Comparison of ENCODE assay signal across 9 cellular contexts in genomic region chr11:96162816-96163499, GRCh38.
DNase-seq lines count a peak whose midpoint lies in the region; ATAC-seq, FAIRE-seq and TF ChIP-seq lines count a peak whose summit lies in the region.
"Had no signal": no experiment of that assay in that cellular context is flagged by ENCODE, and none has a peak within 500 bp of the region (broad histone marks: within the 10 kb centered on the region; RNA-seq: fewer than 3 reads in every experiment).

No MANE protein-coding gene starts in this region.

- TF ChIP-seq POLR2A in suprapubic skin (IDR thresholded peaks at IDR 0.05): no peak

- peaks cover 74% of the 10 kb centered on the region for H3K4me1 Mint-ChIP-seq in brain
- H3K4me1 Mint-ChIP-seq in stimulated activated memory B cell treated with anti-CD40 and anti-IgM and Interleukin-4, amounts not matched to agents 10 μg/mL and 1 μg/mL and 100 μg/mL, for 72 hours: peaks cover 32% of the 10 kb centered on the region

- in situ Hi-C loops in KBM-7 (cut with MboI; ENCODE audit: low pct_unique_long_range_greater_than_20kb, low sequenced_read_pairs): no loop called here

- peak; percentile 31 for FAIRE-seq in HTR-8/SVneo (lab: Jason Lieb, UNC)

- no peaks in the 10 kb centered on the region for H3K9me3 Mint-ChIP-seq in brain
- H3K9me3 Mint-ChIP-seq in stimulated activated memory B cell treated with anti-CD40 and anti-IgM and Interleukin-4, amounts not matched to agents 10 μg/mL and 1 μg/mL and 100 μg/mL, for 72 hours: no peaks in the 10 kb centered on the region
- H3K9me3 Mint-ChIP-seq: activated naive CD8-positive, alpha-beta T cell treated with anti-CD3 and anti-CD28 coated beads, Interleukin-2, amount 50 U/mL, for 24 hours had no signal

- DNase-seq in HTR-8/SVneo (ENCODE audit: insufficient read length, low spot score) (no peak), iris pigment epithelial cell (ENCODE audit: low read depth) (peak; percentile 95), suprapubic skin (ENCODE audit: low spot score in 2 of 2) (no peak), KBM-7 (no peak)
- DNase-seq: activated naive CD8-positive, alpha-beta T cell treated with anti-CD3 and anti-CD28 coated beads, Interleukin-2, amount 50 U/mL, for 24 hours had no signal

- no peaks in the 10 kb centered on the region for H3K9me3 ChIP-seq in suprapubic skin

- no peaks in the 10 kb centered on the region for H3K36me3 ChIP-seq in suprapubic skin

- TF ChIP-seq CTCF in brain (conservative IDR thresholded peaks at IDR 0.05) (no peak), suprapubic skin (IDR thresholded peaks at IDR 0.05) (no peak)

- no peak for TF ChIP-seq EP300 in suprapubic skin (IDR thresholded peaks at IDR 0.05)

- no peaks in the 10 kb centered on the region for H3K36me3 Mint-ChIP-seq in brain
- peaks cover 6% of the 10 kb centered on the region for H3K36me3 Mint-ChIP-seq in stimulated activated memory B cell treated with anti-CD40 and anti-IgM and Interleukin-4, amounts not matched to agents 10 μg/mL and 1 μg/mL and 100 μg/mL, for 72 hours

- no peaks in the 10 kb centered on the region for H3K27me3 Mint-ChIP-seq in brain
- H3K27me3 Mint-ChIP-seq in stimulated activated memory B cell treated with anti-CD40 and anti-IgM and Interleukin-4, amounts not matched to agents 10 μg/mL and 1 μg/mL and 100 μg/mL, for 72 hours: no peaks in the 10 kb centered on the region
- H3K27me3 Mint-ChIP-seq: activated naive CD8-positive, alpha-beta T cell treated with anti-CD3 and anti-CD28 coated beads, Interleukin-2, amount 50 U/mL, for 24 hours had no signal

- peaks cover 52% of the 10 kb centered on the region for H3K4me1 ChIP-seq in suprapubic skin

- no peaks in the 10 kb centered on the region for H3K27me3 ChIP-seq in suprapubic skin

- peak overlapping the region; percentile 3 to 68 (median 39) for H3K27ac Mint-ChIP-seq in brain
- H3K27ac Mint-ChIP-seq in stimulated activated memory B cell treated with anti-CD40 and anti-IgM and Interleukin-4, amounts not matched to agents 10 μg/mL and 1 μg/mL and 100 μg/mL, for 72 hours: no peak overlapping the region
- H3K27ac Mint-ChIP-seq: activated naive CD8-positive, alpha-beta T cell treated with anti-CD3 and anti-CD28 coated beads, Interleukin-2, amount 50 U/mL, for 24 hours had no signal

- no peak overlapping the region for H3K4me3 Mint-ChIP-seq in brain
- H3K4me3 Mint-ChIP-seq in stimulated activated memory B cell treated with anti-CD40 and anti-IgM and Interleukin-4, amounts not matched to agents 10 μg/mL and 1 μg/mL and 100 μg/mL, for 72 hours: no peak overlapping the region
- H3K4me3 Mint-ChIP-seq: activated naive CD8-positive, alpha-beta T cell treated with anti-CD3 and anti-CD28 coated beads, Interleukin-2, amount 50 U/mL, for 24 hours had no signal

- ATAC-seq in stimulated activated memory B cell treated with anti-CD40 and anti-IgM and Interleukin-4, amounts not matched to agents 10 μg/mL and 1 μg/mL and 100 μg/mL, for 72 hours: no peak
- ATAC-seq in activated CD4-positive, CD25-positive, alpha-beta regulatory T cell treated with anti-CD3 and anti-CD28 coated beads, Interleukin-2, amount 50 U/mL, for 24 hours: no peak
- ATAC-seq in GM21390 (IDR thresholded peaks at IDR 0.05; ENCODE audit: unreplicated experiment): no peak
- ATAC-seq: activated naive CD8-positive, alpha-beta T cell treated with anti-CD3 and anti-CD28 coated beads, Interleukin-2, amount 50 U/mL, for 24 hours had no signal

- 28% methylated on average over 6 of the region's 6 CpGs for WGBS in suprapubic skin

- peak overlapping the region; percentile 65 for H3K27ac ChIP-seq in suprapubic skin

- no peak overlapping the region for H3K4me3 ChIP-seq in suprapubic skin
